Comparison of ENCODE assay signal across 28 cellular contexts in the genomic region with DNA sequence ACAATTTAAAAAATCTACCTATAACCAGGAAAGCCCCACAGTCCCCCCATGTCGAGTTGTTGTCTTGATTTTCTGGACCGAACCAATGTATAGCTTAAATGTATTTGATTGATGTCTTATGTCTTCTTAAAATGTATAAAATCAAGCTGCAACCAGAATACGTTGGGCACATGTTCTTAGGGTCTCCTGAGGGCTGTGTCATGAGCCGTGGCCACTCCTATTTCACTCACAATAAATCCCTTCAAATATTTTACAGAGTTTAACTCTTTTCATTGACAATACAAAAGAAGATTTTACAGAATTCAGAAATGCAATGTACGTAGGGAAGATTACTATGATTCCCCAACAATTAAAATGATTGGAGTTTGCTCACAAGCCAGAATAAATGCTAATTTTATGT.
DNase-seq lines count a peak whose midpoint lies in the region.
"Had no signal": no experiment of that assay in that cellular context is flagged by ENCODE, and none has a peak within 500 bp of the region (broad histone marks: within the 10 kb centered on the region; RNA-seq: fewer than 3 reads in every experiment).

No MANE protein-coding gene starts in this region.

- peaks cover 2% of the 10 kb centered on the region for H3K79me1 ChIP-seq in trophoblast cell (ENCODE audit: low read length)

- WGBS in trophoblast cell (ENCODE audit: extremely low coverage, insufficient coverage, insufficient read length), result no CpG with 5 or more reads among the region's 5 CpGs

- no peaks in the 10 kb centered on the region for H3K36me3 ChIP-seq in HAP-1 (replicated peaks)
- no peaks in the 10 kb centered on the region for H3K36me3 ChIP-seq in trophoblast cell (ENCODE audit: control insufficient read depth in 1 of 2, insufficient read depth in 2 of 2, low read length in 2 of 2)
- H3K36me3 ChIP-seq: BE2C; BLaER1; BLaER1 treated with 17β-estradiol and CSF1 and Interleukin-3, amounts not matched to agents 10 nM and 100 nM had no signal

- H2BK120ac ChIP-seq in trophoblast cell (ENCODE audit: insufficient read depth, low read length, poor library complexity), result peak overlapping the region; percentile 51

- no peak overlapping the region for H3K23ac ChIP-seq in trophoblast cell (ENCODE audit: low read length)

- peak; percentile 52 to 80 for DNase-seq in HAP-1 (ENCODE audit: low spot score in 2 of 2)
- no peak for DNase-seq in trophoblast cell
- DNase-seq in GDM1 (lab: John Stamatoyannopoulos, UW), result no peak
- DNase-seq in substantia nigra (lab: John Stamatoyannopoulos, UW), result no peak
- DNase-seq: 8988T; ACHN; AML-193; BE2C; C1 segment of cervical spinal cord; Caco-2; Calu3; CD4-positive, alpha-beta memory T cell; CD4-positive, alpha-beta T cell; CD4-positive, CD25-positive, alpha-beta regulatory T cell; CD8-positive, alpha-beta memory T cell; CD8-positive, alpha-beta T cell; COR-L47; DMS 273 treated with DMSO at 0.1 percent for 48 hours; DMS153; DMS79; DMS79 treated with DMSO at 0.1 percent for 48 hours; DND-41; EL had no signal

- H4K12ac ChIP-seq in trophoblast cell (ENCODE audit: low read depth, low read length), result no peak overlapping the region

- H3K4me3 ChIP-seq in HAP-1, result no peak overlapping the region
- H3K4me3 ChIP-seq in trophoblast cell (ENCODE audit: low read depth, low read length), result no peak overlapping the region
- H3K4me3 ChIP-seq: A549; BLaER1; BLaER1 treated with 17β-estradiol and CSF1 and Interleukin-3, amounts not matched to agents 10 nM and 100 nM had no signal

- no peaks in the 10 kb centered on the region for H3K79me2 ChIP-seq in trophoblast cell (ENCODE audit: control insufficient read depth, insufficient read depth, low read length, poor library complexity)

- H2AFZ ChIP-seq in trophoblast cell (ENCODE audit: insufficient read depth, low read length, poor library complexity), result no peak overlapping the region

- peaks cover 29% of the 10 kb centered on the region for H3K4me1 ChIP-seq in HAP-1
- peaks cover 3 to 11% of the 10 kb centered on the region in 2 experiments for H3K4me1 ChIP-seq in trophoblast cell (ENCODE audit: control insufficient read depth in 1 of 2, insufficient read depth in 2 of 2, low read length in 2 of 2)
- H3K4me1 ChIP-seq: A549; BE2C; BLaER1; BLaER1 treated with 17β-estradiol and CSF1 and Interleukin-3, amounts not matched to agents 10 nM and 100 nM; Caco-2 had no signal

- H2AK5ac ChIP-seq in trophoblast cell (ENCODE audit: low read length), result no peak overlapping the region

- in situ Hi-C loops in HAP-1 (cut with MboI; ENCODE audit: low sequenced_read_pairs), result no loop called here

- no peaks in the 10 kb centered on the region for H3K27me3 ChIP-seq in HAP-1 (ENCODE audit: low read depth)
- no peaks in the 10 kb centered on the region for H3K27me3 ChIP-seq in trophoblast cell (ENCODE audit: insufficient read depth, low read length)
- H3K27me3 ChIP-seq: BE2C; BLaER1; BLaER1 treated with 17β-estradiol and CSF1 and Interleukin-3, amounts not matched to agents 10 nM and 100 nM had no signal

- H3K14ac ChIP-seq in trophoblast cell (ENCODE audit: low read length), result no peak overlapping the region

- H2BK5ac ChIP-seq in trophoblast cell (ENCODE audit: low read depth, low read length, poor library complexity), result no peak overlapping the region

- H4K91ac ChIP-seq in trophoblast cell (ENCODE audit: low read depth, low read length), result no peak overlapping the region

- no peak overlapping the region for H3K4me2 ChIP-seq in trophoblast cell (ENCODE audit: low read length)
- H3K4me2 ChIP-seq: A549; BLaER1; BLaER1 treated with 17β-estradiol and CSF1 and Interleukin-3, amounts not matched to agents 10 nM and 100 nM had no signal

- H4K8ac ChIP-seq in trophoblast cell (ENCODE audit: low read depth, low read length), result no peak overlapping the region

- H3K9ac ChIP-seq in trophoblast cell (ENCODE audit: low read length), result no peak overlapping the region
- H3K9ac ChIP-seq: BLaER1; BLaER1 treated with 17β-estradiol and CSF1 and Interleukin-3, amounts not matched to agents 10 nM and 100 nM had no signal

- H3K27ac ChIP-seq in trophoblast cell (ENCODE audit: low read depth, low read length), result peak overlapping the region; percentile 79
- no peak overlapping the region for H3K27ac ChIP-seq in substantia nigra (ENCODE audit: low read depth, low read length, poor library complexity, severe bottlenecking)
- H3K27ac ChIP-seq: 22Rv1; A549; BLaER1; BLaER1 treated with 17β-estradiol and CSF1 and Interleukin-3, amounts not matched to agents 10 nM and 100 nM; C4-2B had no signal

- H3K9me3 ChIP-seq in HAP-1 (no peaks in the 10 kb centered on the region; the same call in 1 of the 2 replicates), trophoblast cell (ENCODE audit: insufficient read depth, low read depth, low read length) (no peaks in the 10 kb centered on the region)
- H3K9me3 ChIP-seq: A549, BE2C, Caco-2 had no signal

- peak overlapping the region; percentile 69 for H3K4ac ChIP-seq in trophoblast cell (ENCODE audit: low read depth, low read length)

- H3K18ac ChIP-seq in trophoblast cell (ENCODE audit: low read length), result no peak overlapping the region

- no peak overlapping the region for H2BK12ac ChIP-seq in trophoblast cell (ENCODE audit: low read length)

Comparison
In these comparisons a context has a peak if more than half of its experiments do, and no peak if none do; other contexts are left out.
1. DNase-seq: peak in HAP-1 (2 of 2); none in trophoblast cell (0 of 2), GDM1 (single experiment) and substantia nigra (0 of 49).